In the genomic region with DNA sequence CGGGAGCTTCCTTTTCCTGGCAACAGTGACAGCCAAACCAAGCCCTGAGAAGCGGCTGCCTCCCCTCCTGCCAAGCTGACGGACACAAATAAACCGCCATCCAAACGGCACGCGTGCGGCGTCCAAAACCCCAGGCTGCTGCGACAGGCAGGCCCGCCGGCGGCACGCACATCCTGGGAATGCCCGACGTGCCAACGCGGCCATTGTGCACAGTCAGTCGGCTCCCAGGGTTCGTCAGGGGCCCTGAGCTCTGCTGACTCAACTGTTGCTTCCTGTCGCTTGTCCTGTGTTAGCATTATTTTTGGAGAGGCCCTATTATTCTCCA, we compare ENCODE assay signal across 1 cellular context.
TF ChIP-seq lines count a peak whose summit lies in the region.

No MANE protein-coding gene starts in this region.

TF ChIP-seq in HepG2, 621 proteins besides CTCF, POLR2A, EP300 and RAD21 (continued from another document and continues in another):
- TF ChIP-seq NFKB2 (CRISPR knock-in tag; IDR thresholded peaks at IDR 0.05; ENCODE audit: borderline replicate concordance) (no peak), RBFOX2 (IDR thresholded peaks at IDR 0.05; ENCODE audit: low read depth, low read length) (peak; percentile 87), FOXM1 (CRISPR knock-in tag; IDR thresholded peaks at IDR 0.05) (no peak), HNRNPL (IDR thresholded peaks at IDR 0.05; ENCODE audit: low read depth, low read length) (peak; percentile 83), SMARCC2 (IDR thresholded peaks at IDR 0.05) (no peak), HOXA5 (CRISPR knock-in tag; IDR thresholded peaks at IDR 0.05) (no peak), ZNF839 (CRISPR knock-in tag; IDR thresholded peaks at IDR 0.05; ENCODE audit: borderline replicate concordance) (no peak), ZNF704 (CRISPR knock-in tag; IDR thresholded peaks at IDR 0.05; ENCODE audit: borderline replicate concordance) (no peak), CENPX (CRISPR knock-in tag; IDR thresholded peaks at IDR 0.05) (no peak), GABPB1 (CRISPR knock-in tag; IDR thresholded peaks at IDR 0.05) (no peak), DNMT1 (CRISPR knock-in tag; IDR thresholded peaks at IDR 0.05) (0 out of 2 replicates have a peak, but pooled peaks have one; percentile 54), MTERF4 (CRISPR knock-in tag; IDR thresholded peaks at IDR 0.05) (no peak), ZNF292 (CRISPR knock-in tag; IDR thresholded peaks at IDR 0.05; ENCODE audit: borderline replicate concordance, low read depth) (no peak), SMC3 (IDR thresholded peaks at IDR 0.05; ENCODE audit: low read length) (no peak), SP2 (CRISPR knock-in tag; IDR thresholded peaks at IDR 0.05) (no peak), ZFP41 (CRISPR knock-in tag; IDR thresholded peaks at IDR 0.05; ENCODE audit: borderline replicate concordance) (no peak), ZNF724P (CRISPR knock-in tag; IDR thresholded peaks at IDR 0.05; ENCODE audit: borderline replicate concordance) (no peak), SUZ12 (IDR thresholded peaks at IDR 0.05; ENCODE audit: low read depth, low read length) (no peak), MAX (IDR thresholded peaks at IDR 0.05) (no peak), KAT2B (IDR thresholded peaks at IDR 0.05; ENCODE audit: borderline replicate concordance, low read depth, low read length) (no peak), MTA3 (CRISPR knock-in tag; IDR thresholded peaks at IDR 0.05) (no peak), TCF7 (IDR thresholded peaks at IDR 0.05; ENCODE audit: low read depth) (no peak), ZNF775 (CRISPR knock-in tag; IDR thresholded peaks at IDR 0.05; ENCODE audit: borderline replicate concordance) (no peak), AGO1 (IDR thresholded peaks at IDR 0.05; ENCODE audit: low read depth, low read length, poor library complexity, severe bottlenecking) (no peak), ZIK1 (CRISPR knock-in tag; IDR thresholded peaks at IDR 0.05; ENCODE audit: borderline replicate concordance, low read depth) (no peak), NFIC (IDR thresholded peaks at IDR 0.05; ENCODE audit: low read length) (no peak), ZSCAN12 (CRISPR knock-in tag; IDR thresholded peaks at IDR 0.05) (no peak), ZNF781 (CRISPR knock-in tag; IDR thresholded peaks at IDR 0.05; ENCODE audit: borderline replicate concordance, not compliant biosample characterization) (no peak), BCLAF1 (IDR thresholded peaks at IDR 0.05) (no peak), U2AF1 (optimal IDR thresholded peaks at IDR 0.05; ENCODE audit: low read depth, low read length) (no peak), SIX4 (CRISPR knock-in tag; IDR thresholded peaks at IDR 0.05) (no peak), TARDBP (CRISPR knock-in tag; IDR thresholded peaks at IDR 0.05) (no peak), ZKSCAN1 (IDR thresholded peaks at IDR 0.05; ENCODE audit: low read length) (no peak), TBX3 (IDR thresholded peaks at IDR 0.05; ENCODE audit: borderline replicate concordance) (no peak)
- TF ChIP-seq, protein P1, sequence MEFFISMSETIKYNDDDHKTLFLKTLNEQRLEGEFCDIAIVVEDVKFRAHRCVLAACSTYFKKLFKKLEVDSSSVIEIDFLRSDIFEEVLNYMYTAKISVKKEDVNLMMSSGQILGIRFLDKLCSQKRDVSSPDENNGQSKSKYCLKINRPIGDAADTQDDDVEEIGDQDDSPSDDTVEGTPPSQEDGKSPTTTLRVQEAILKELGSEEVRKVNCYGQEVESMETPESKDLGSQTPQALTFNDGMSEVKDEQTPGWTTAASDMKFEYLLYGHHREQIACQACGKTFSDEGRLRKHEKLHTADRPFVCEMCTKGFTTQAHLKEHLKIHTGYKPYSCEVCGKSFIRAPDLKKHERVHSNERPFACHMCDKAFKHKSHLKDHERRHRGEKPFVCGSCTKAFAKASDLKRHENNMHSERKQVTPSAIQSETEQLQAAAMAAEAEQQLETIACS (CRISPR knock-in tag; IDR thresholded peaks at IDR 0.05): peak; percentile 1; the same call in 1 of the 2 replicates
- TF ChIP-seq, protein P2, sequence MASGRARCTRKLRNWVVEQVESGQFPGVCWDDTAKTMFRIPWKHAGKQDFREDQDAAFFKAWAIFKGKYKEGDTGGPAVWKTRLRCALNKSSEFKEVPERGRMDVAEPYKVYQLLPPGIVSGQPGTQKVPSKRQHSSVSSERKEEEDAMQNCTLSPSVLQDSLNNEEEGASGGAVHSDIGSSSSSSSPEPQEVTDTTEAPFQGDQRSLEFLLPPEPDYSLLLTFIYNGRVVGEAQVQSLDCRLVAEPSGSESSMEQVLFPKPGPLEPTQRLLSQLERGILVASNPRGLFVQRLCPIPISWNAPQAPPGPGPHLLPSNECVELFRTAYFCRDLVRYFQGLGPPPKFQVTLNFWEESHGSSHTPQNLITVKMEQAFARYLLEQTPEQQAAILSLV (CRISPR knock-in tag; IDR thresholded peaks at IDR 0.05; ENCODE audit: borderline replicate concordance): 0 out of 2 replicates have a peak, but pooled peaks have one; percentile 47
- TF ChIP-seq, protein P3, sequence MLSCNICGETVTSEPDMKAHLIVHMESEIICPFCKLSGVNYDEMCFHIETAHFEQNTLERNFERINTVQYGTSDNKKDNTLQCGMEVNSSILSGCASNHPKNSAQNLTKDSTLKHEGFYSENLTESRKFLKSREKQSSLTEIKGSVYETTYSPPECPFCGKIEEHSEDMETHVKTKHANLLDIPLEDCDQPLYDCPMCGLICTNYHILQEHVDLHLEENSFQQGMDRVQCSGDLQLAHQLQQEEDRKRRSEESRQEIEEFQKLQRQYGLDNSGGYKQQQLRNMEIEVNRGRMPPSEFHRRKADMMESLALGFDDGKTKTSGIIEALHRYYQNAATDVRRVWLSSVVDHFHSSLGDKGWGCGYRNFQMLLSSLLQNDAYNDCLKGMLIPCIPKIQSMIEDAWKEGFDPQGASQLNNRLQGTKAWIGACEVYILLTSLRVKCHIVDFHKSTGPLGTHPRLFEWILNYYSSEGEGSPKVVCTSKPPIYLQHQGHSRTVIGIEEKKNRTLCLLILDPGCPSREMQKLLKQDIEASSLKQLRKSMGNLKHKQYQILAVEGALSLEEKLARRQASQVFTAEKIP (CRISPR knock-in tag; IDR thresholded peaks at IDR 0.05; ENCODE audit: borderline replicate concordance): no peak
- TF ChIP-seq, protein P4, sequence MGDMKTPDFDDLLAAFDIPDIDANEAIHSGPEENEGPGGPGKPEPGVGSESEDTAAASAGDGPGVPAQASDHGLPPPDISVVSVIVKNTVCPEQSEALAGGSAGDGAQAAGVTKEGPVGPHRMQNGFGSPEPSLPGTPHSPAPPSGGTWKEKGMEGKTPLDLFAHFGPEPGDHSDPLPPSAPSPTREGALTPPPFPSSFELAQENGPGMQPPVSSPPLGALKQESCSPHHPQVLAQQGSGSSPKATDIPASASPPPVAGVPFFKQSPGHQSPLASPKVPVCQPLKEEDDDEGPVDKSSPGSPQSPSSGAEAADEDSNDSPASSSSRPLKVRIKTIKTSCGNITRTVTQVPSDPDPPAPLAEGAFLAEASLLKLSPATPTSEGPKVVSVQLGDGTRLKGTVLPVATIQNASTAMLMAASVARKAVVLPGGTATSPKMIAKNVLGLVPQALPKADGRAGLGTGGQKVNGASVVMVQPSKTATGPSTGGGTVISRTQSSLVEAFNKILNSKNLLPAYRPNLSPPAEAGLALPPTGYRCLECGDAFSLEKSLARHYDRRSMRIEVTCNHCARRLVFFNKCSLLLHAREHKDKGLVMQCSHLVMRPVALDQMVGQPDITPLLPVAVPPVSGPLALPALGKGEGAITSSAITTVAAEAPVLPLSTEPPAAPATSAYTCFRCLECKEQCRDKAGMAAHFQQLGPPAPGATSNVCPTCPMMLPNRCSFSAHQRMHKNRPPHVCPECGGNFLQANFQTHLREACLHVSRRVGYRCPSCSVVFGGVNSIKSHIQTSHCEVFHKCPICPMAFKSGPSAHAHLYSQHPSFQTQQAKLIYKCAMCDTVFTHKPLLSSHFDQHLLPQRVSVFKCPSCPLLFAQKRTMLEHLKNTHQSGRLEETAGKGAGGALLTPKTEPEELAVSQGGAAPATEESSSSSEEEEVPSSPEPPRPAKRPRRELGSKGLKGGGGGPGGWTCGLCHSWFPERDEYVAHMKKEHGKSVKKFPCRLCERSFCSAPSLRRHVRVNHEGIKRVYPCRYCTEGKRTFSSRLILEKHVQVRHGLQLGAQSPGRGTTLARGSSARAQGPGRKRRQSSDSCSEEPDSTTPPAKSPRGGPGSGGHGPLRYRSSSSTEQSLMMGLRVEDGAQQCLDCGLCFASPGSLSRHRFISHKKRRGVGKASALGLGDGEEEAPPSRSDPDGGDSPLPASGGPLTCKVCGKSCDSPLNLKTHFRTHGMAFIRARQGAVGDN (CRISPR knock-in tag; IDR thresholded peaks at IDR 0.05): peak; percentile 34; the same call in 1 of the 2 replicates
- TF ChIP-seq, protein P5, sequence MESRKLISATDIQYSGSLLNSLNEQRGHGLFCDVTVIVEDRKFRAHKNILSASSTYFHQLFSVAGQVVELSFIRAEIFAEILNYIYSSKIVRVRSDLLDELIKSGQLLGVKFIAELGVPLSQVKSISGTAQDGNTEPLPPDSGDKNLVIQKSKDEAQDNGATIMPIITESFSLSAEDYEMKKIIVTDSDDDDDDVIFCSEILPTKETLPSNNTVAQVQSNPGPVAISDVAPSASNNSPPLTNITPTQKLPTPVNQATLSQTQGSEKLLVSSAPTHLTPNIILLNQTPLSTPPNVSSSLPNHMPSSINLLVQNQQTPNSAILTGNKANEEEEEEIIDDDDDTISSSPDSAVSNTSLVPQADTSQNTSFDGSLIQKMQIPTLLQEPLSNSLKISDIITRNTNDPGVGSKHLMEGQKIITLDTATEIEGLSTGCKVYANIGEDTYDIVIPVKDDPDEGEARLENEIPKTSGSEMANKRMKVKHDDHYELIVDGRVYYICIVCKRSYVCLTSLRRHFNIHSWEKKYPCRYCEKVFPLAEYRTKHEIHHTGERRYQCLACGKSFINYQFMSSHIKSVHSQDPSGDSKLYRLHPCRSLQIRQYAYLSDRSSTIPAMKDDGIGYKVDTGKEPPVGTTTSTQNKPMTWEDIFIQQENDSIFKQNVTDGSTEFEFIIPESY (CRISPR knock-in tag; IDR thresholded peaks at IDR 0.05): peak; percentile 83
- TF ChIP-seq, protein P6, sequence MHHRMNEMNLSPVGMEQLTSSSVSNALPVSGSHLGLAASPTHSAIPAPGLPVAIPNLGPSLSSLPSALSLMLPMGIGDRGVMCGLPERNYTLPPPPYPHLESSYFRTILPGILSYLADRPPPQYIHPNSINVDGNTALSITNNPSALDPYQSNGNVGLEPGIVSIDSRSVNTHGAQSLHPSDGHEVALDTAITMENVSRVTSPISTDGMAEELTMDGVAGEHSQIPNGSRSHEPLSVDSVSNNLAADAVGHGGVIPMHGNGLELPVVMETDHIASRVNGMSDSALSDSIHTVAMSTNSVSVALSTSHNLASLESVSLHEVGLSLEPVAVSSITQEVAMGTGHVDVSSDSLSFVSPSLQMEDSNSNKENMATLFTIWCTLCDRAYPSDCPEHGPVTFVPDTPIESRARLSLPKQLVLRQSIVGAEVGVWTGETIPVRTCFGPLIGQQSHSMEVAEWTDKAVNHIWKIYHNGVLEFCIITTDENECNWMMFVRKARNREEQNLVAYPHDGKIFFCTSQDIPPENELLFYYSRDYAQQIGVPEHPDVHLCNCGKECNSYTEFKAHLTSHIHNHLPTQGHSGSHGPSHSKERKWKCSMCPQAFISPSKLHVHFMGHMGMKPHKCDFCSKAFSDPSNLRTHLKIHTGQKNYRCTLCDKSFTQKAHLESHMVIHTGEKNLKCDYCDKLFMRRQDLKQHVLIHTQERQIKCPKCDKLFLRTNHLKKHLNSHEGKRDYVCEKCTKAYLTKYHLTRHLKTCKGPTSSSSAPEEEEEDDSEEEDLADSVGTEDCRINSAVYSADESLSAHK (CRISPR knock-in tag; IDR thresholded peaks at IDR 0.05; ENCODE audit: borderline replicate concordance): no peak
- TF ChIP-seq, protein P7, sequence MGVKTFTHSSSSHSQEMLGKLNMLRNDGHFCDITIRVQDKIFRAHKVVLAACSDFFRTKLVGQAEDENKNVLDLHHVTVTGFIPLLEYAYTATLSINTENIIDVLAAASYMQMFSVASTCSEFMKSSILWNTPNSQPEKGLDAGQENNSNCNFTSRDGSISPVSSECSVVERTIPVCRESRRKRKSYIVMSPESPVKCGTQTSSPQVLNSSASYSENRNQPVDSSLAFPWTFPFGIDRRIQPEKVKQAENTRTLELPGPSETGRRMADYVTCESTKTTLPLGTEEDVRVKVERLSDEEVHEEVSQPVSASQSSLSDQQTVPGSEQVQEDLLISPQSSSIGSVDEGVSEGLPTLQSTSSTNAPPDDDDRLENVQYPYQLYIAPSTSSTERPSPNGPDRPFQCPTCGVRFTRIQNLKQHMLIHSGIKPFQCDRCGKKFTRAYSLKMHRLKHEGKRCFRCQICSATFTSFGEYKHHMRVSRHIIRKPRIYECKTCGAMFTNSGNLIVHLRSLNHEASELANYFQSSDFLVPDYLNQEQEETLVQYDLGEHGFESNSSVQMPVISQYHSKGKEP (CRISPR knock-in tag; IDR thresholded peaks at IDR 0.05): no peak
